36 cellular contexts compared by ENCODE assay signal in genomic region chr17:4442582-4442981, GRCh38. TPM values are rescaled to one million over a fixed set of nuclear protein-coding genes. Genes with fewer than 3 reads are reported as not detected.
"Had no signal": no experiment of that assay in that cellular context is flagged by ENCODE, and none has a peak within 500 bp of the region (broad histone marks: within the 10 kb centered on the region; RNA-seq: fewer than 3 reads in every experiment).

No MANE protein-coding gene starts in this region.

- H3K4me3 ChIP-seq: adrenal gland, body of pancreas, breast epithelium had no signal

- H3K9me3 ChIP-seq: adrenal gland, body of pancreas, breast epithelium had no signal

- H3K36me3 Mint-ChIP-seq: activated CD4-positive, alpha-beta memory T cell treated with anti-CD3 and anti-CD28 coated beads for 36 hours; activated naive CD4-positive, alpha-beta T cell treated with anti-CD3 and anti-CD28 coated beads, Interleukin-2, amount 10 ng/mL, durations not matched to agents 7 days and 5 days; activated naive CD4-positive, alpha-beta T cell treated with anti-CD3 and anti-CD28 coated beads, Interleukin-2, amount 50 U/mL, for 72 hours; activated naive CD8-positive, alpha-beta T cell treated with anti-CD3 and anti-CD28 coated beads for 36 hours had no signal

- H3K36me3 ChIP-seq: adrenal gland, brain microvascular endothelial cell, breast epithelium, WERI-Rb-1 had no signal

- H3K9me3 Mint-ChIP-seq: activated B cell treated with CpG ODN at 0.5 μM for 24 hours; activated CD4-positive, alpha-beta memory T cell treated with anti-CD3 and anti-CD28 coated beads for 36 hours; activated CD4-positive, alpha-beta T cell treated with anti-CD3 and anti-CD28 coated beads, Interleukin-2, amount 10 ng/mL, durations not matched to agents 24 days and 14 days; activated CD8-positive, alpha-beta T cell treated with anti-CD3 and anti-CD28 coated beads for 36 hours; activated naive CD4-positive, alpha-beta T cell treated with anti-CD3 and anti-CD28 coated beads, Interleukin-2, amount 10 ng/mL, durations not matched to agents 7 days and 5 days; activated naive CD4-positive, alpha-beta T cell treated with anti-CD3 and anti-CD28 coated beads, Interleukin-2, amount 50 U/mL, for 72 hours; activated naive CD8-positive, alpha-beta T cell treated with anti-CD3 and anti-CD28 coated beads for 36 hours; activated T-cell treated with anti-CD3 and anti-CD28 coated beads, Interleukin-2, amount 50 U/mL, for 4 hours; activated T-cell treated with anti-CD3 and anti-CD28 coated beads, Interleukin-2, amount 50 U/mL, for 72 hours; activated T-helper 1 cell treated with anti-CD3 and anti-CD28 coated beads, Interleukin-12 subunit alpha, Interleukin-12 subunit beta, Interleukin-2, Interleukin-4 antibody, amounts not matched to agents 30 ng/mL and 10 ng/mL and 1 ng/mL, durations not matched to agents 14 hours and 24 hours and 36 hours; activated T-helper 17 cell treated with anti-CD3 and anti-CD28 coated beads, Interleukin-2, amount 50 U/mL, for 72 hours; T-helper 1 cell treated with Interleukin-12 subunit alpha and Interleukin-12 subunit beta and Interleukin-4 antibody, amounts not matched to agents 30 μg/mL and 1 μg/mL, for 36 hours; T-helper 2 cell treated with Interferon-gamma antibody and Interleukin-4, amounts not matched to agents 5 μg/mL and 100 μg/mL, for 36 hours had no signal

- H3K4me3 Mint-ChIP-seq: activated B cell treated with CpG ODN at 0.5 μM for 24 hours; activated CD4-positive, alpha-beta memory T cell treated with anti-CD3 and anti-CD28 coated beads for 36 hours; activated CD4-positive, alpha-beta T cell treated with anti-CD3 and anti-CD28 coated beads, Interleukin-2, amount 10 ng/mL, durations not matched to agents 24 days and 14 days; activated CD8-positive, alpha-beta T cell treated with anti-CD3 and anti-CD28 coated beads for 36 hours; activated naive CD4-positive, alpha-beta T cell treated with anti-CD3 and anti-CD28 coated beads, Interleukin-2, amount 10 ng/mL, durations not matched to agents 7 days and 5 days; activated naive CD8-positive, alpha-beta T cell treated with anti-CD3 and anti-CD28 coated beads for 36 hours; activated T-cell treated with anti-CD3 and anti-CD28 coated beads, Interleukin-2, amount 50 U/mL, for 4 hours; activated T-cell treated with anti-CD3 and anti-CD28 coated beads, Interleukin-2, amount 50 U/mL, for 72 hours; activated T-helper 1 cell treated with anti-CD3 and anti-CD28 coated beads, Interleukin-12 subunit alpha, Interleukin-12 subunit beta, Interleukin-2, Interleukin-4 antibody, amounts not matched to agents 30 ng/mL and 10 ng/mL and 1 ng/mL, durations not matched to agents 14 hours and 24 hours and 36 hours; activated T-helper 17 cell treated with anti-CD3 and anti-CD28 coated beads, Interleukin-2, amount 50 U/mL, for 72 hours; T-helper 1 cell treated with Interleukin-12 subunit alpha and Interleukin-12 subunit beta and Interleukin-4 antibody, amounts not matched to agents 30 μg/mL and 1 μg/mL, for 36 hours; T-helper 2 cell treated with Interferon-gamma antibody and Interleukin-4, amounts not matched to agents 5 μg/mL and 100 μg/mL, for 36 hours had no signal

- H3K27ac Mint-ChIP-seq: activated B cell treated with CpG ODN at 0.5 μM for 24 hours; activated CD4-positive, alpha-beta memory T cell treated with anti-CD3 and anti-CD28 coated beads for 36 hours; activated CD4-positive, alpha-beta T cell treated with anti-CD3 and anti-CD28 coated beads, Interleukin-2, amount 10 ng/mL, durations not matched to agents 24 days and 14 days; activated CD8-positive, alpha-beta T cell treated with anti-CD3 and anti-CD28 coated beads for 36 hours; activated naive CD4-positive, alpha-beta T cell treated with anti-CD3 and anti-CD28 coated beads, Interleukin-2, amount 10 ng/mL, durations not matched to agents 7 days and 5 days; activated naive CD8-positive, alpha-beta T cell treated with anti-CD3 and anti-CD28 coated beads for 36 hours; activated T-cell treated with anti-CD3 and anti-CD28 coated beads, Interleukin-2, amount 50 U/mL, for 72 hours; activated T-helper 1 cell treated with anti-CD3 and anti-CD28 coated beads, Interleukin-12 subunit alpha, Interleukin-12 subunit beta, Interleukin-2, Interleukin-4 antibody, amounts not matched to agents 30 ng/mL and 10 ng/mL and 1 ng/mL, durations not matched to agents 14 hours and 24 hours and 36 hours; activated T-helper 17 cell treated with anti-CD3 and anti-CD28 coated beads, Interleukin-2, amount 50 U/mL, for 72 hours; T-helper 1 cell treated with Interleukin-12 subunit alpha and Interleukin-12 subunit beta and Interleukin-4 antibody, amounts not matched to agents 30 μg/mL and 1 μg/mL, for 36 hours; T-helper 2 cell treated with Interferon-gamma antibody and Interleukin-4, amounts not matched to agents 5 μg/mL and 100 μg/mL, for 36 hours had no signal

- H3K27ac ChIP-seq: adrenal gland, body of pancreas, brain microvascular endothelial cell, breast epithelium, WERI-Rb-1 had no signal

- H3K27me3 Mint-ChIP-seq: activated CD4-positive, alpha-beta memory T cell treated with anti-CD3 and anti-CD28 coated beads for 36 hours; activated CD4-positive, alpha-beta T cell treated with anti-CD3 and anti-CD28 coated beads, Interleukin-2, amount 10 ng/mL, durations not matched to agents 24 days and 14 days; activated CD8-positive, alpha-beta T cell treated with anti-CD3 and anti-CD28 coated beads for 36 hours; activated naive CD8-positive, alpha-beta T cell treated with anti-CD3 and anti-CD28 coated beads for 36 hours had no signal

- H3K4me1 ChIP-seq: breast epithelium had no signal

- DNase-seq: activated B cell treated with CpG ODN at 0.5 μM for 24 hours; activated CD4-positive, alpha-beta memory T cell treated with anti-CD3 and anti-CD28 coated beads for 36 hours; activated CD4-positive, alpha-beta T cell treated with anti-CD3 and anti-CD28 coated beads for 4 hours; activated CD4-positive, alpha-beta T cell treated with anti-CD3 and anti-CD28 coated beads, Interleukin-2, amount 10 ng/mL, durations not matched to agents 24 days and 14 days; activated CD4-positive, alpha-beta T cell treated with anti-CD3 and anti-CD28 coated beads, Interleukin-2, amount 50 U/mL, for 1 hour; activated CD4-positive, alpha-beta T cell treated with anti-CD3 and anti-CD28 coated beads, Interleukin-2, amount 50 U/mL, for 4 hours; activated CD4-positive, CD25-positive, alpha-beta regulatory T cell treated with anti-CD3 and anti-CD28 coated beads, Interleukin-2, amount 50 U/mL, for 72 hours; activated CD8-positive, alpha-beta memory T cell treated with anti-CD3 and anti-CD28 coated beads, Interleukin-2, amount 50 U/mL, for 4 hours; activated CD8-positive, alpha-beta T cell treated with anti-CD3 and anti-CD28 coated beads for 36 hours; activated effector memory CD4-positive, alpha-beta T cell treated with anti-CD3 and anti-CD28 coated beads, Interleukin-2, amount 50 U/mL, for 16 hours; activated gamma-delta T cell treated with Interleukin-2 at 50 U/mL for 16 hours; activated naive CD4-positive, alpha-beta T cell treated with anti-CD3 and anti-CD28 coated beads, Interleukin-2, amount 10 ng/mL, durations not matched to agents 7 days and 5 days; activated naive CD4-positive, alpha-beta T cell treated with Interleukin-2 at 50 U/mL for 16 hours; activated naive CD8-positive, alpha-beta T cell treated with anti-CD3 and anti-CD28 coated beads for 36 hours; activated T-cell treated with anti-CD3 and anti-CD28 coated beads for 4 hours; activated T-cell treated with anti-CD3 and anti-CD28 coated beads, Interleukin-2, amount 50 U/mL, for 1 hour; activated T-cell treated with anti-CD3 and anti-CD28 coated beads, Interleukin-2, amount 50 U/mL, for 4 hours; activated T-cell treated with anti-CD3 and anti-CD28 coated beads, Interleukin-2, amount 50 U/mL, for 72 hours; adrenal gland; amniotic stem cell; aorta; body of pancreas; brain microvascular endothelial cell; central memory CD4-positive, alpha-beta T cell; T-helper 1 cell; T-helper 2 cell; T-helper 9 cell; WERI-Rb-1 had no signal

- ATAC-seq: activated CD8-positive, alpha-beta T cell treated with anti-CD3 and anti-CD28 coated beads for 36 hours; activated naive CD4-positive, alpha-beta T cell treated with anti-CD3 and anti-CD28 coated beads, Interleukin-2, amount 50 U/mL, for 72 hours; activated T-cell treated with anti-CD3 and anti-CD28 coated beads, Interleukin-2, amount 50 U/mL, for 4 hours; activated T-cell treated with anti-CD3 and anti-CD28 coated beads, Interleukin-2, amount 50 U/mL, for 72 hours; activated T-helper 17 cell treated with anti-CD3 and anti-CD28 coated beads, Interleukin-2, amount 50 U/mL, for 72 hours; body of pancreas had no signal

- FAIRE-seq: astrocyte, TTC549 had no signal

- H3K4me1 Mint-ChIP-seq: activated naive CD4-positive, alpha-beta T cell treated with anti-CD3 and anti-CD28 coated beads, Interleukin-2, amount 10 ng/mL, durations not matched to agents 7 days and 5 days; activated naive CD8-positive, alpha-beta T cell treated with anti-CD3 and anti-CD28 coated beads for 36 hours; activated T-helper 17 cell treated with anti-CD3 and anti-CD28 coated beads, Interleukin-2, amount 50 U/mL, for 72 hours had no signal

- H3K27me3 ChIP-seq: adrenal gland, body of pancreas, breast epithelium had no signal

RNA-seq across cellular contexts. Expression of gene SPNS3, which starts 8.8 kb away (rescaled TPM):
- total RNA-seq: astrocyte, body of pancreas had no signal

RNA-seq across cellular contexts. Expression of gene SPNS2, which starts 56.1 kb away (rescaled TPM):
- total RNA-seq: activated T-helper 1 cell treated with anti-CD3 and anti-CD28 coated beads, Interleukin-12 subunit alpha, Interleukin-12 subunit beta, Interleukin-2, Interleukin-4 antibody, amounts not matched to agents 30 ng/mL and 10 ng/mL and 1 ng/mL, durations not matched to agents 14 hours and 24 hours and 36 hours had no signal
